ENCODE assay signal across 1 cellular context in the genomic region with DNA sequence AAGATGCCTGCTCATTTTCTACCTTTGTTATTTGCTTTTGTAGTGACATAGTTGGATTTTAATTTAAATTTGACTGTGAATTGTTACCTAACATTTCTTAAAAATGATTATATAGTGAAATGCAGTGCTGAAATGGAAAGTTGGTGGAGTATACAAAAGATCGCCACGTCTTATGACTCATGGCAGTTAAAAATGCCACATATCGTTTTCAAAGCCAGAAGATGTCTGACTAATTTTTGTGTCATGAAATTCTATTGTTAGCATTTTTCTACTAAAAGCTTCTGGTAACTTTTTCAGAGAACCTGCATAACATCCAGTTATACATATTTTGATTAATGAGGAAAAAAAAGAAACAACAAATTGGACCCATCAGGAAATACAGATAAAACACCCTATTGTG.
TF ChIP-seq lines count a peak whose summit lies in the region.

No MANE protein-coding gene starts in this region.

TF ChIP-seq in endothelial cell of umbilical vein, 7 proteins besides CTCF, POLR2A, EP300 and RAD21:
- TF ChIP-seq FOS (IDR thresholded peaks at IDR 0.05; ENCODE audit: borderline replicate concordance, insufficient read depth, low read length) (peak; percentile 89), MYC (IDR thresholded peaks at IDR 0.05; ENCODE audit: low read depth, low read length) (no peak), GATA2 (IDR thresholded peaks at IDR 0.05; ENCODE audit: insufficient read depth, insufficient read length, low read depth, low read length) (no peak), EZH2 (IDR thresholded peaks at IDR 0.05; ENCODE audit: borderline replicate concordance, low read depth, low read length, severe bottlenecking) (no peak), JUN (IDR thresholded peaks at IDR 0.05; ENCODE audit: borderline replicate concordance, insufficient read depth, insufficient read length, low read depth) (peak; percentile 70), POLR2AphosphoS5 (IDR thresholded peaks at IDR 0.05; ENCODE audit: insufficient read depth, low read depth, low read length) (no peak)
- TF ChIP-seq, protein P1, sequence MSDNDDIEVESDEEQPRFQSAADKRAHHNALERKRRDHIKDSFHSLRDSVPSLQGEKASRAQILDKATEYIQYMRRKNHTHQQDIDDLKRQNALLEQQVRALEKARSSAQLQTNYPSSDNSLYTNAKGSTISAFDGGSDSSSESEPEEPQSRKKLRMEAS (IDR thresholded peaks at IDR 0.05; ENCODE audit: insufficient read depth, insufficient read length): no peak
